ENCODE assay signal across 7 cellular contexts in genomic region chr1:155000475-155000724, GRCh38. TPM values are rescaled to one million over a fixed set of nuclear protein-coding genes. Genes with fewer than 3 reads are reported as not detected.
DNase-seq lines count a peak whose midpoint lies in the region; ATAC-seq and TF ChIP-seq lines count a peak whose summit lies in the region.

No MANE protein-coding gene starts in this region.

- DNase-seq in HL-60 (ENCODE audit: low read depth in 1 of 2, low spot score in 1 of 2) (no peak), WTC11 (ENCODE audit: low spot score) (peak; percentile 36), heart right ventricle (no peak), putamen (ENCODE audit: low spot score) (no peak)
- DNase-seq in stimulated activated CD4-positive, alpha-beta T cell treated with anti-CD3 and anti-CD28 coated beads, Interleukin-1b, Interleukin-23, amount 100 ng/mL, for 48 hours, result no peak

- H3K9ac ChIP-seq in skeletal muscle satellite cell (ENCODE audit: low read depth, low read length), result peak overlapping the region; percentile 76

- intact Hi-C loops in heart right ventricle (cut with DNase I), result loop anchor here in 5 of 10 donors (2.0 to 10.0 kb wide), 4 partner anchors 26 to 64 kb away; partner anchors contain the start of genes CKS1B (in 3 of the 5), ADAM15 (in 1 of the 5), EFNA4 (in 1 of the 5) and PYGO2 (in 1 of the 5)

- H3K9me3 Mint-ChIP-seq in WTC11, result no peaks in the 10 kb centered on the region

- H3K4me3 ChIP-seq in HL-60 (replicated peaks; ENCODE audit: insufficient read depth, low read length) (peak overlapping the region; percentile 72), heart right ventricle (peak overlapping the region; percentile 50 to 97 (median 91)), skeletal muscle satellite cell (ENCODE audit: low read length) (peak overlapping the region; percentile 75)

- H3K4me1 Mint-ChIP-seq in WTC11, result peaks cover 28% of the 10 kb centered on the region

- H3K36me3 ChIP-seq in heart right ventricle, result no peaks in the 10 kb centered on the region
- H3K36me3 ChIP-seq in skeletal muscle satellite cell (ENCODE audit: insufficient read depth, low read length), result no peaks in the 10 kb centered on the region

- no peaks in the 10 kb centered on the region for H3K27me3 ChIP-seq in HL-60 (ENCODE audit: insufficient read depth, poor library complexity, severe bottlenecking)
- no peaks in the 10 kb centered on the region for H3K27me3 ChIP-seq in heart right ventricle
- H3K27me3 ChIP-seq in skeletal muscle satellite cell (ENCODE audit: control insufficient read depth, insufficient read depth, low read length), result no peaks in the 10 kb centered on the region

- peak overlapping the region; percentile 88 for H3K4me3 Mint-ChIP-seq in WTC11

- POLR2A ChIA-PET in WTC11 (lab: Charles Lee), result interaction anchor here (1.0 to 13.0 kb wide), 9 partner anchors 8 to 64 kb away, joined by 4 to 176 read pairs (median 8); partner anchors contain the start of genes CKS1B, FLAD1, PBXIP1 and PMVK

- no peaks in the 10 kb centered on the region for H3K36me3 Mint-ChIP-seq in WTC11

- H3K4me1 ChIP-seq in heart right ventricle, result peaks cover 19 to 63% (median 35%) of the 10 kb centered on the region in 9 donors
- peaks cover 27% of the 10 kb centered on the region for H3K4me1 ChIP-seq in skeletal muscle satellite cell (ENCODE audit: control insufficient read depth, insufficient read depth, low read length)

- H3K27me3 Mint-ChIP-seq in WTC11 (ENCODE audit: low read depth), result no peaks in the 10 kb centered on the region; the same call in 1 of the 2 replicates

- H3K27ac Mint-ChIP-seq in WTC11, result peak overlapping the region; percentile 99

- 0 to 3% methylated on average over 9 to 11 of the region's 12 CpGs for WGBS in heart right ventricle, 2 donors

- TF ChIP-seq CTCF in HL-60 (IDR thresholded peaks at IDR 0.05; ENCODE audit: insufficient read depth, low read length), result no peak
- TF ChIP-seq CTCF in WTC11 (IDR thresholded peaks at IDR 0.05), result no peak
- no peak for TF ChIP-seq CTCF in heart right ventricle (IDR thresholded peaks at IDR 0.05)

- ATAC-seq in WTC11 (no peak), heart right ventricle (peak in 1 of 8 donors; percentile 0), HG02763 (IDR thresholded peaks at IDR 0.05; ENCODE audit: unreplicated experiment) (no peak)

- CTCF ChIA-PET in WTC11 (lab: Charles Lee), result interaction anchor here (1.8 to 10.3 kb wide), 18 partner anchors 10 to 167 kb away, joined by 5 to 176 read pairs (median 21); partner anchors contain the start of genes ADAM15, FLAD1, PBXIP1 and PYGO2

- H3K4me2 ChIP-seq in skeletal muscle satellite cell (ENCODE audit: low read length), result peak overlapping the region; percentile 95

- peak overlapping the region; percentile 88 for H3K27ac ChIP-seq in HL-60 (replicated peaks)
- peak overlapping the region; percentile 80 to 98 (median 95) for H3K27ac ChIP-seq in heart right ventricle

- no peaks in the 10 kb centered on the region for H3K9me3 ChIP-seq in heart right ventricle
- no peaks in the 10 kb centered on the region for H3K9me3 ChIP-seq in skeletal muscle satellite cell (replicated peaks; ENCODE audit: low read length)

TF ChIP-seq in WTC11, 78 proteins besides CTCF, POLR2A, EP300 and RAD21 (continues in another document):
- TF ChIP-seq ZNF219 (CRISPR knock-in tag; IDR thresholded peaks at IDR 0.05; ENCODE audit: borderline replicate concordance) (no peak), FOXJ3 (CRISPR knock-in tag; IDR thresholded peaks at IDR 0.05; ENCODE audit: borderline replicate concordance) (no peak), ELF4 (CRISPR knock-in tag; IDR thresholded peaks at IDR 0.05; ENCODE audit: low read depth) (no peak), JAZF1 (CRISPR knock-in tag; IDR thresholded peaks at IDR 0.05) (no peak), TP53 (CRISPR knock-in tag; IDR thresholded peaks at IDR 0.05) (no peak), HMGXB4 (CRISPR knock-in tag; IDR thresholded peaks at IDR 0.05) (no peak), NFYB (CRISPR knock-in tag; conservative IDR thresholded peaks at IDR 0.05; ENCODE audit: low read depth) (no peak)
- TF ChIP-seq, protein P1, sequence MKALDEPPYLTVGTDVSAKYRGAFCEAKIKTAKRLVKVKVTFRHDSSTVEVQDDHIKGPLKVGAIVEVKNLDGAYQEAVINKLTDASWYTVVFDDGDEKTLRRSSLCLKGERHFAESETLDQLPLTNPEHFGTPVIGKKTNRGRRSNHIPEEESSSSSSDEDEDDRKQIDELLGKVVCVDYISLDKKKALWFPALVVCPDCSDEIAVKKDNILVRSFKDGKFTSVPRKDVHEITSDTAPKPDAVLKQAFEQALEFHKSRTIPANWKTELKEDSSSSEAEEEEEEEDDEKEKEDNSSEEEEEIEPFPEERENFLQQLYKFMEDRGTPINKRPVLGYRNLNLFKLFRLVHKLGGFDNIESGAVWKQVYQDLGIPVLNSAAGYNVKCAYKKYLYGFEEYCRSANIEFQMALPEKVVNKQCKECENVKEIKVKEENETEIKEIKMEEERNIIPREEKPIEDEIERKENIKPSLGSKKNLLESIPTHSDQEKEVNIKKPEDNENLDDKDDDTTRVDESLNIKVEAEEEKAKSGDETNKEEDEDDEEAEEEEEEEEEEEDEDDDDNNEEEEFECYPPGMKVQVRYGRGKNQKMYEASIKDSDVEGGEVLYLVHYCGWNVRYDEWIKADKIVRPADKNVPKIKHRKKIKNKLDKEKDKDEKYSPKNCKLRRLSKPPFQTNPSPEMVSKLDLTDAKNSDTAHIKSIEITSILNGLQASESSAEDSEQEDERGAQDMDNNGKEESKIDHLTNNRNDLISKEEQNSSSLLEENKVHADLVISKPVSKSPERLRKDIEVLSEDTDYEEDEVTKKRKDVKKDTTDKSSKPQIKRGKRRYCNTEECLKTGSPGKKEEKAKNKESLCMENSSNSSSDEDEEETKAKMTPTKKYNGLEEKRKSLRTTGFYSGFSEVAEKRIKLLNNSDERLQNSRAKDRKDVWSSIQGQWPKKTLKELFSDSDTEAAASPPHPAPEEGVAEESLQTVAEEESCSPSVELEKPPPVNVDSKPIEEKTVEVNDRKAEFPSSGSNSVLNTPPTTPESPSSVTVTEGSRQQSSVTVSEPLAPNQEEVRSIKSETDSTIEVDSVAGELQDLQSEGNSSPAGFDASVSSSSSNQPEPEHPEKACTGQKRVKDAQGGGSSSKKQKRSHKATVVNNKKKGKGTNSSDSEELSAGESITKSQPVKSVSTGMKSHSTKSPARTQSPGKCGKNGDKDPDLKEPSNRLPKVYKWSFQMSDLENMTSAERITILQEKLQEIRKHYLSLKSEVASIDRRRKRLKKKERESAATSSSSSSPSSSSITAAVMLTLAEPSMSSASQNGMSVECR (CRISPR knock-in tag; IDR thresholded peaks at IDR 0.05; ENCODE audit: borderline replicate concordance), result no peak
- TF ChIP-seq, protein P2, sequence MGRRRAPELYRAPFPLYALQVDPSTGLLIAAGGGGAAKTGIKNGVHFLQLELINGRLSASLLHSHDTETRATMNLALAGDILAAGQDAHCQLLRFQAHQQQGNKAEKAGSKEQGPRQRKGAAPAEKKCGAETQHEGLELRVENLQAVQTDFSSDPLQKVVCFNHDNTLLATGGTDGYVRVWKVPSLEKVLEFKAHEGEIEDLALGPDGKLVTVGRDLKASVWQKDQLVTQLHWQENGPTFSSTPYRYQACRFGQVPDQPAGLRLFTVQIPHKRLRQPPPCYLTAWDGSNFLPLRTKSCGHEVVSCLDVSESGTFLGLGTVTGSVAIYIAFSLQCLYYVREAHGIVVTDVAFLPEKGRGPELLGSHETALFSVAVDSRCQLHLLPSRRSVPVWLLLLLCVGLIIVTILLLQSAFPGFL (CRISPR knock-in tag; IDR thresholded peaks at IDR 0.05; ENCODE audit: borderline replicate concordance), result no peak

RNA-seq across cellular contexts. Expression of gene ZBTB7B, which starts 2.2 kb away (rescaled TPM):
- 29.8 to 32.1 TPM (median 31.5 TPM) in 3 replicates for total RNA-seq in WTC11 (2021)
- 10 to 100 TPM; 25.7 to 54.7 (median 34.5) TPM for total RNA-seq in heart right ventricle
- polyA plus RNA-seq in heart right ventricle, result 10 to 100 TPM; 41.1 to 51.6 TPM
- total RNA-seq in skeletal muscle satellite cell (2012; rRNA removed), result 13.9 and 18.1 TPM in 2 replicates

RNA-seq across cellular contexts. Expression of gene LENEP, which starts 7.0 kb away (rescaled TPM):
- 0.48 to 1.2 TPM in 2 of 3 replicates, not detected in the other for total RNA-seq in WTC11 (2021)
- total RNA-seq in heart right ventricle, result not detected
- not detected for polyA plus RNA-seq in heart right ventricle
- total RNA-seq in skeletal muscle satellite cell (2012; rRNA removed), result 0.87 and 1.3 TPM in 2 replicates

RNA-seq across cellular contexts. Expression of gene FLAD1, which starts 17.3 kb away (rescaled TPM):
- total RNA-seq in WTC11 (2021) (71.1 to 88.3 TPM (median 71.2 TPM) in 3 replicates), heart right ventricle (10 to 100 TPM; 20.1 to 36.8 (median 24.1) TPM)
- 10 to 100 TPM; 25.1 to 41.6 TPM for polyA plus RNA-seq in heart right ventricle
- total RNA-seq in skeletal muscle satellite cell (2012; rRNA removed), result 26.9 and 27.1 TPM in 2 replicates

RNA-seq across cellular contexts. Expression of gene CKS1B, which starts 25.9 kb away (rescaled TPM):
- total RNA-seq in WTC11 (2021) (258 to 301 TPM (median 278 TPM) in 3 replicates), heart right ventricle (10 to 100 TPM; 10.9 to 30.9 (median 17.5) TPM)
- 10 to 100 TPM in 1 of 2 donors, 1 to 10 TPM in 1; 4.6 to 36.7 TPM for polyA plus RNA-seq in heart right ventricle
- total RNA-seq in skeletal muscle satellite cell (2012; rRNA removed), result 51.0 and 66.0 TPM in 2 replicates

RNA-seq across cellular contexts. Expression of gene SHC1, which starts 29.9 kb away (rescaled TPM):
- total RNA-seq in WTC11 (2021), result 180 to 199 TPM (median 180 TPM) in 3 replicates
- total RNA-seq in heart right ventricle, result 10 to 100 TPM; 42.6 to 95.7 (median 57.8) TPM
- 10 to 100 TPM; 35.6 to 58.3 TPM for polyA plus RNA-seq in heart right ventricle
- 299 and 313 TPM in 2 replicates for total RNA-seq in skeletal muscle satellite cell (2012; rRNA removed)
